34 cellular contexts compared by ENCODE assay signal in the genomic region with DNA sequence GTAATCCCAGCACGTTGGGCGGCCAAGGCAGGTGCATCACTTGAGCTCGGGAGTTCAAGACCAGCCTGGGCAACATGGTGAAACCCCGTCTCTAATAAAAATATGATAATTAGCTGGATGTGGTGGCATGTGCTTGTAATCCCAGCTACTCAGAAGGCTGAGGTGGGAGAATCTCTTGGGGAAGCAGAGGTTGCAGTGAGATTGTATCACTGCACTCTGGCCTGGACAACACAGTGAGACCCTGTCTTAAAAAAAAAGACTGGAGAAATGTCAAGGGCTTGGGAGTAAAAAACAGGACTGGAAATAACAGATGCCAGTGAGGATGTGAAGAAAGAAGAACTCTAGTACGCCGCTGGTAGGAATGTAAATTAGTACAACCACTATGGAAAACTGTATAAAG.
"Had no signal": no experiment of that assay in that cellular context is flagged by ENCODE, and none has a peak within 500 bp of the region (broad histone marks: within the 10 kb centered on the region; RNA-seq: fewer than 3 reads in every experiment).

No MANE protein-coding gene starts in this region.

- H3K4me3 ChIP-seq: MG63 had no signal

- DNase-seq: Karpas-422, Kasumi-1, MG63, MM.1S, MV-4-11, NCI-H1048, NCI-H1092, NCI-H1092 treated with DMSO at 0.1 percent for 48 hours, NCI-H1105, NCI-H1105 treated with DMSO at 0.1 percent for 48 hours, NCI-H1417, NCI-H1417 treated with DMSO at 0.1 percent for 48 hours, NCI-H1436, NCI-H1436 treated with DMSO at 0.1 percent for 48 hours, NCI-H146, NCI-H1694, NCI-H1694 treated with DMSO at 0.1 percent for 48 hours, NCI-H187, NCI-H187 treated with DMSO at 0.1 percent for 48 hours, NCI-H1930, NCI-H2029, NCI-H2029 treated with DMSO at 0.1 percent for 48 hours, NCI-H2081, NCI-H2081 treated with DMSO at 0.1 percent for 48 hours, NCI-H2107, NCI-H2171, NCI-H2171 treated with DMSO at 0.1 percent for 48 hours, NCI-H2227 treated with DMSO at 0.1 percent for 48 hours, NCI-H226, NCI-H345, NCI-H446, NCI-H446 treated with DMSO at 0.1 percent for 48 hours, NCI-H510A, NCI-H510A treated with DMSO at 0.1 percent for 48 hours had no signal

- H3K9me3 ChIP-seq: MG63 had no signal

- H3K36me3 ChIP-seq: MG63 had no signal

- H3K27me3 ChIP-seq: MG63 had no signal
